8 cellular contexts compared by ENCODE assay signal in genomic region chr5:179699640-179700298, GRCh38.
DNase-seq lines count a peak whose midpoint lies in the region; TF ChIP-seq lines count a peak whose summit lies in the region.

No MANE protein-coding gene starts in this region.

- H3K4me1 Mint-ChIP-seq in activated T-cell treated with anti-CD3 and anti-CD28 coated beads, Interleukin-2, amount 50 U/mL, for 24 hours (ENCODE audit: low read depth), result peaks cover 48% of the 10 kb centered on the region

- peak overlapping the region; percentile 98 for H3K4me3 Mint-ChIP-seq in activated T-cell treated with anti-CD3 and anti-CD28 coated beads, Interleukin-2, amount 50 U/mL, for 24 hours

- H3K27ac Mint-ChIP-seq in activated T-cell treated with anti-CD3 and anti-CD28 coated beads, Interleukin-2, amount 50 U/mL, for 24 hours, result peak overlapping the region; percentile 99

- no peaks in the 10 kb centered on the region for H3K27me3 Mint-ChIP-seq in activated T-cell treated with anti-CD3 and anti-CD28 coated beads, Interleukin-2, amount 50 U/mL, for 24 hours

- no peaks in the 10 kb centered on the region for H3K9me3 Mint-ChIP-seq in activated T-cell treated with anti-CD3 and anti-CD28 coated beads, Interleukin-2, amount 50 U/mL, for 24 hours

- peak overlapping the region; percentile 97 for H3K4me3 ChIP-seq in LNCaP clone FGC (ENCODE audit: low read depth, low read length)
- H3K4me3 ChIP-seq in foreskin fibroblast (ENCODE audit: low read depth in 1 of 2, low read length in 2 of 2), result peak overlapping the region; percentile 61 to 86

- DNase-seq in activated CD8-positive, alpha-beta memory T cell treated with anti-CD3 and anti-CD28 coated beads for 24 hours, result peak; percentile 73
- DNase-seq in activated CD8-positive, alpha-beta memory T cell treated with anti-CD3 and anti-CD28 coated beads, Interleukin-2, amount 50 U/mL, for 4 hours, result no peak
- no peak for DNase-seq in LNCaP clone FGC (ENCODE audit: low read depth)
- DNase-seq in activated T-cell treated with anti-CD3 and anti-CD28 coated beads, Interleukin-2, amount 50 U/mL, for 24 hours, result peak; percentile 59
- peak in 1 of 2 donors; percentile 44 for DNase-seq in foreskin fibroblast
- DNase-seq in pons (ENCODE audit: low spot score), result peak; percentile 70
- no peak for DNase-seq in GOT3 (lab: John Stamatoyannopoulos, UW)
- no peak for DNase-seq in middle frontal gyrus (ENCODE audit: extremely low spot score, low spot score)

- TF ChIP-seq CTCF in LNCaP clone FGC (IDR thresholded peaks at IDR 0.05; ENCODE audit: control insufficient read depth, extremely low read depth, insufficient read depth) (no peak), foreskin fibroblast (IDR thresholded peaks at IDR 0.05; ENCODE audit: low read depth, low read length) (no peak)

- peaks cover 67% of the 10 kb centered on the region for H3K36me3 Mint-ChIP-seq in activated T-cell treated with anti-CD3 and anti-CD28 coated beads, Interleukin-2, amount 50 U/mL, for 24 hours (ENCODE audit: low read depth)

Comparison
In these comparisons a context has a peak if more than half of its experiments do, and no peak if none do; other contexts are left out.
1. DNase-seq: peak in activated CD8-positive, alpha-beta memory T cell treated with anti-CD3 and anti-CD28 coated beads for 24 hours (single experiment), activated T-cell treated with anti-CD3 and anti-CD28 coated beads, Interleukin-2, amount 50 U/mL, for 24 hours (single experiment) and pons (single experiment); none in activated CD8-positive, alpha-beta memory T cell treated with anti-CD3 and anti-CD28 coated beads, Interleukin-2, amount 50 U/mL, for 4 hours (single experiment), LNCaP clone FGC (single experiment), GOT3 (single experiment) and middle frontal gyrus (single experiment).